33 cellular contexts compared by ENCODE assay signal in genomic region chr6:159128978-159129377, GRCh38. TPM values are rescaled to one million over a fixed set of nuclear protein-coding genes. Genes with fewer than 3 reads are reported as not detected.
"Had no signal": no experiment of that assay in that cellular context is flagged by ENCODE, and none has a peak within 500 bp of the region (broad histone marks: within the 10 kb centered on the region; RNA-seq: fewer than 3 reads in every experiment).

No MANE protein-coding gene starts in this region.

- H3K9me3 Mint-ChIP-seq: activated CD8-positive, alpha-beta T cell treated with anti-CD3 and anti-CD28 coated beads for 36 hours; activated naive CD4-positive, alpha-beta T cell treated with anti-CD3 and anti-CD28 coated beads for 36 hours; activated naive CD4-positive, alpha-beta T cell treated with anti-CD3 and anti-CD28 coated beads, Interleukin-2, amount 50 U/mL, for 24 hours; activated naive CD8-positive, alpha-beta T cell treated with anti-CD3 and anti-CD28 coated beads for 36 hours; activated naive CD8-positive, alpha-beta T cell treated with anti-CD3 and anti-CD28 coated beads, Interleukin-2, amount 50 U/mL, for 24 hours; activated T-helper 1 cell treated with anti-CD3 and anti-CD28 coated beads, Interleukin-12 subunit alpha, Interleukin-12 subunit beta, Interleukin-2, Interleukin-4 antibody, amounts not matched to agents 30 ng/mL and 10 ng/mL and 1 ng/mL, durations not matched to agents 14 hours and 24 hours and 36 hours; activated T-helper 2 cell treated with anti-CD3 and anti-CD28 coated beads, Interferon-gamma antibody, Interleukin-2, Interleukin-4, amounts not matched to agents 10 μg/mL and 5 μg/mL and 100 μg/mL, durations not matched to agents 14 hours and 24 hours and 36 hours; WTC11 had no signal

- H3K4me1 Mint-ChIP-seq: activated naive CD4-positive, alpha-beta T cell treated with anti-CD3 and anti-CD28 coated beads, Interleukin-2, amount 50 U/mL, for 24 hours; activated naive CD8-positive, alpha-beta T cell treated with anti-CD3 and anti-CD28 coated beads for 36 hours; WTC11 had no signal

- H3K36me3 ChIP-seq: adrenal gland, colonic mucosa had no signal

- H3K9me3 ChIP-seq: adrenal gland, body of pancreas, colonic mucosa had no signal

- DNase-seq: activated CD4-positive, alpha-beta T cell treated with anti-CD3 and anti-CD28 coated beads for 48 hours; activated CD4-positive, alpha-beta T cell treated with anti-CD3 and anti-CD28 coated beads, Interleukin-2, amount 50 U/mL, for 1 hour; activated CD4-positive, alpha-beta T cell treated with anti-CD3 and anti-CD28 coated beads, Interleukin-2, amount 50 U/mL, for 48 hours; activated CD8-positive, alpha-beta memory T cell treated with anti-CD3 and anti-CD28 coated beads for 24 hours; activated CD8-positive, alpha-beta memory T cell treated with anti-CD3 and anti-CD28 coated beads, Interleukin-2, amount 50 U/mL, for 4 hours; activated CD8-positive, alpha-beta T cell treated with anti-CD3 and anti-CD28 coated beads for 36 hours; activated effector memory CD4-positive, alpha-beta T cell treated with anti-CD3 and anti-CD28 coated beads, Interleukin-2, amount 50 U/mL, for 16 hours; activated naive CD4-positive, alpha-beta T cell treated with anti-CD3 and anti-CD28 coated beads for 36 hours; activated naive CD8-positive, alpha-beta T cell treated with anti-CD3 and anti-CD28 coated beads for 36 hours; activated naive CD8-positive, alpha-beta T cell treated with anti-CD3 and anti-CD28 coated beads, Interleukin-2, amount 50 U/mL, for 24 hours; activated T-cell treated with anti-CD3 and anti-CD28 coated beads, Interleukin-2, amount 50 U/mL, for 1 hour; activated T-cell treated with anti-CD3 and anti-CD28 coated beads, Interleukin-2, amount 50 U/mL, for 48 hours; adrenal gland; amygdala; aorta; body of pancreas; caudate nucleus; colonic mucosa; effector CD8-positive, alpha-beta T cell; foreskin fibroblast; T-helper 2 cell had no signal

- ATAC-seq: activated CD4-positive, CD25-positive, alpha-beta regulatory T cell treated with anti-CD3 and anti-CD28 coated beads, Interleukin-2, amount 50 U/mL, for 24 hours; activated CD8-positive, alpha-beta T cell treated with anti-CD3 and anti-CD28 coated beads for 36 hours; activated naive CD8-positive, alpha-beta T cell treated with anti-CD3 and anti-CD28 coated beads, Interleukin-2, amount 50 U/mL, for 24 hours; body of pancreas; WTC11 had no signal

- FAIRE-seq: endometrium, endothelial cell of umbilical vein, frontal cortex had no signal

- H3K4me1 ChIP-seq: colonic mucosa had no signal

- H3K27me3 ChIP-seq: adrenal gland, body of pancreas, colonic mucosa had no signal

- H3K36me3 Mint-ChIP-seq: activated naive CD4-positive, alpha-beta T cell treated with anti-CD3 and anti-CD28 coated beads, Interleukin-2, amount 50 U/mL, for 24 hours; activated naive CD8-positive, alpha-beta T cell treated with anti-CD3 and anti-CD28 coated beads for 36 hours; WTC11 had no signal

- H3K27me3 Mint-ChIP-seq: activated CD8-positive, alpha-beta T cell treated with anti-CD3 and anti-CD28 coated beads for 36 hours; activated naive CD4-positive, alpha-beta T cell treated with anti-CD3 and anti-CD28 coated beads, Interleukin-2, amount 50 U/mL, for 24 hours; activated naive CD8-positive, alpha-beta T cell treated with anti-CD3 and anti-CD28 coated beads for 36 hours; activated naive CD8-positive, alpha-beta T cell treated with anti-CD3 and anti-CD28 coated beads, Interleukin-2, amount 50 U/mL, for 24 hours had no signal

- H3K27ac ChIP-seq: adrenal gland, body of pancreas, colonic mucosa, epithelial cell of prostate, VCaP had no signal

- H3K4me3 ChIP-seq: adrenal gland, body of pancreas, colonic mucosa had no signal

- H3K27ac Mint-ChIP-seq: activated CD8-positive, alpha-beta T cell treated with anti-CD3 and anti-CD28 coated beads for 36 hours; activated naive CD4-positive, alpha-beta T cell treated with anti-CD3 and anti-CD28 coated beads for 36 hours; activated naive CD4-positive, alpha-beta T cell treated with anti-CD3 and anti-CD28 coated beads, Interleukin-2, amount 50 U/mL, for 24 hours; activated naive CD8-positive, alpha-beta T cell treated with anti-CD3 and anti-CD28 coated beads for 36 hours; activated naive CD8-positive, alpha-beta T cell treated with anti-CD3 and anti-CD28 coated beads, Interleukin-2, amount 50 U/mL, for 24 hours; activated T-helper 1 cell treated with anti-CD3 and anti-CD28 coated beads, Interleukin-12 subunit alpha, Interleukin-12 subunit beta, Interleukin-2, Interleukin-4 antibody, amounts not matched to agents 30 ng/mL and 10 ng/mL and 1 ng/mL, durations not matched to agents 14 hours and 24 hours and 36 hours; activated T-helper 2 cell treated with anti-CD3 and anti-CD28 coated beads, Interferon-gamma antibody, Interleukin-2, Interleukin-4, amounts not matched to agents 10 μg/mL and 5 μg/mL and 100 μg/mL, durations not matched to agents 14 hours and 24 hours and 36 hours; WTC11 had no signal

- H3K4me3 Mint-ChIP-seq: activated CD8-positive, alpha-beta T cell treated with anti-CD3 and anti-CD28 coated beads for 36 hours; activated naive CD4-positive, alpha-beta T cell treated with anti-CD3 and anti-CD28 coated beads for 36 hours; activated naive CD4-positive, alpha-beta T cell treated with anti-CD3 and anti-CD28 coated beads, Interleukin-2, amount 50 U/mL, for 24 hours; activated naive CD8-positive, alpha-beta T cell treated with anti-CD3 and anti-CD28 coated beads for 36 hours; activated naive CD8-positive, alpha-beta T cell treated with anti-CD3 and anti-CD28 coated beads, Interleukin-2, amount 50 U/mL, for 24 hours; activated T-helper 1 cell treated with anti-CD3 and anti-CD28 coated beads, Interleukin-12 subunit alpha, Interleukin-12 subunit beta, Interleukin-2, Interleukin-4 antibody, amounts not matched to agents 30 ng/mL and 10 ng/mL and 1 ng/mL, durations not matched to agents 14 hours and 24 hours and 36 hours; WTC11 had no signal

RNA-seq across cellular contexts. Expression of gene FNDC1, which starts 40.2 kb away (rescaled TPM):
- total RNA-seq: activated CD8-positive, alpha-beta T cell treated with anti-CD3 and anti-CD28 coated beads for 36 hours; activated naive CD4-positive, alpha-beta T cell treated with anti-CD3 and anti-CD28 coated beads for 36 hours; activated T-helper 1 cell treated with anti-CD3 and anti-CD28 coated beads, Interleukin-12 subunit alpha, Interleukin-12 subunit beta, Interleukin-2, Interleukin-4 antibody, amounts not matched to agents 30 ng/mL and 10 ng/mL and 1 ng/mL, durations not matched to agents 14 hours and 24 hours and 36 hours; activated T-helper 2 cell treated with anti-CD3 and anti-CD28 coated beads, Interferon-gamma antibody, Interleukin-2, Interleukin-4, amounts not matched to agents 10 μg/mL and 5 μg/mL and 100 μg/mL, durations not matched to agents 14 hours and 24 hours and 36 hours; dermis microvascular lymphatic vessel endothelial cell; T-helper 1 cell treated with Interleukin-12 subunit alpha and Interleukin-12 subunit beta and Interleukin-4 antibody, amounts not matched to agents 30 ng/mL and 1 ng/mL, for 36 hours had no signal
- polyA plus RNA-seq: endothelial cell of umbilical vein had no signal
